Comparison of ENCODE assay signal across 8 cellular contexts in genomic region chr3:15064835-15065549, GRCh38.
DNase-seq lines count a peak whose midpoint lies in the region; ATAC-seq and TF ChIP-seq lines count a peak whose summit lies in the region.

MRPS25 (minus strand) TSS chr3:15065315; CDS start chr3:15065194, 121 bp downstream.

- TF ChIP-seq CTCF in AG09319 (IDR thresholded peaks at IDR 0.05; ENCODE audit: low read depth, low read length) = no peak

- ATAC-seq in GM19035 (IDR thresholded peaks at IDR 0.05; ENCODE audit: unreplicated experiment) (peak; percentile 96), HG03342 (IDR thresholded peaks at IDR 0.05; ENCODE audit: unreplicated experiment) (peak; percentile 97)

- DNase-seq in AG09319 (ENCODE audit: extremely low read depth, low read depth) (peak; percentile 73), NCI-H345 treated with DMSO at 0.1 percent for 48 hours (lab: John Stamatoyannopoulos, UW; ENCODE audit: unreplicated experiment) (peak; percentile 47), islet precursor cell (peak; percentile 96)
- peak; percentile 77 for DNase-seq in activated CD4-positive, CD25-positive, alpha-beta regulatory T cell treated with anti-CD3 and anti-CD28 coated beads, Interleukin-2, amount 50 U/mL, for 16 hours (ENCODE audit: low read depth, low spot score)
- DNase-seq in central memory CD4-positive, alpha-beta T cell = peak; percentile 88
- DNase-seq in stimulated activated CD4-positive, alpha-beta T cell treated with anti-CD3 and anti-CD28 coated beads, Interleukin-12 subunit alpha, Interleukin-12 subunit beta, amount 100 ng/mL, for 4 hours = peak; percentile 86

Comparison
In these comparisons a context has a peak if more than half of its experiments do, and no peak if none do; other contexts are left out.
1. Peak in every context shown above with its lines: DNase-seq and ATAC-seq.